Comparison of ENCODE assay signal across 8 cellular contexts in genomic region chr15:45456212-45457106, GRCh38.
A peak's percentile ranks its signal among the peaks of the same experiment; 100 is the strongest.
DNase-seq lines count a peak whose midpoint lies in the region; ATAC-seq and TF ChIP-seq lines count a peak whose summit lies in the region.

No MANE protein-coding gene starts in this region.

- no peak overlapping the region for H3K4me3 ChIP-seq in foreskin fibroblast (ENCODE audit: low read depth in 1 of 2, low read length in 2 of 2)

- peak; percentile 57 for ATAC-seq in sciatic nerve
- no peak for ATAC-seq in HG03432 (IDR thresholded peaks at IDR 0.05; ENCODE audit: unreplicated experiment)
- no peak for ATAC-seq in HG03175 (IDR thresholded peaks at IDR 0.05; ENCODE audit: unreplicated experiment)

- intact Hi-C loops in sciatic nerve (cut with DNase I): loop anchor here (10.0 kb wide), 1 partner anchor 158 kb away; no protein-coding TSS in a partner anchor

- TF ChIP-seq CTCF in foreskin fibroblast (IDR thresholded peaks at IDR 0.05; ENCODE audit: low read depth, low read length): no peak

- peak; percentile 99 for DNase-seq in GM04504 (ENCODE audit: low read depth)
- DNase-seq in activated T-helper 1 cell treated with Interleukin-2 at 50 U/mL for 16 hours (ENCODE audit: low read depth): peak; percentile 41
- DNase-seq in foreskin fibroblast: peak; percentile 99 to 100
- no peak for DNase-seq in sciatic nerve (ENCODE audit: low spot score)
- DNase-seq in NCI-H524 treated with DMSO at 0.1 percent for 48 hours (lab: John Stamatoyannopoulos, UW): no peak

TF ChIP-seq in PFSK-1, 5 proteins besides CTCF, POLR2A, EP300 and RAD21:
- no peak for TF ChIP-seq FOXP2 (optimal IDR thresholded peaks at IDR 0.05; ENCODE audit: borderline replicate concordance, extremely low read depth, extremely low read length, insufficient read depth)
- TF ChIP-seq TAF1 (IDR thresholded peaks at IDR 0.05; ENCODE audit: borderline replicate concordance, insufficient read depth, low read length): no peak
- peak; percentile 29; the same call in 1 of the 2 replicates for TF ChIP-seq SIN3A (IDR thresholded peaks at IDR 0.05; ENCODE audit: borderline replicate concordance, insufficient read depth, low read length)
- no peak for TF ChIP-seq REST (IDR thresholded peaks at IDR 0.05; ENCODE audit: insufficient read depth in 1 of 2, low read depth in 2 of 2, low read length in 2 of 2)
- TF ChIP-seq POLR2AphosphoS5 (IDR thresholded peaks at IDR 0.05; ENCODE audit: low read depth, low read length): no peak

Comparison
In these comparisons a context has a peak if more than half of its experiments do, and no peak if none do; other contexts are left out.
1. DNase-seq: peak in GM04504 (single experiment), activated T-helper 1 cell treated with Interleukin-2 at 50 U/mL for 16 hours (single experiment) and foreskin fibroblast (2 of 2); none in sciatic nerve (single experiment) and NCI-H524 treated with DMSO at 0.1 percent for 48 hours (single experiment).